Comparison of ENCODE assay signal across 15 cellular contexts in the genomic region with DNA sequence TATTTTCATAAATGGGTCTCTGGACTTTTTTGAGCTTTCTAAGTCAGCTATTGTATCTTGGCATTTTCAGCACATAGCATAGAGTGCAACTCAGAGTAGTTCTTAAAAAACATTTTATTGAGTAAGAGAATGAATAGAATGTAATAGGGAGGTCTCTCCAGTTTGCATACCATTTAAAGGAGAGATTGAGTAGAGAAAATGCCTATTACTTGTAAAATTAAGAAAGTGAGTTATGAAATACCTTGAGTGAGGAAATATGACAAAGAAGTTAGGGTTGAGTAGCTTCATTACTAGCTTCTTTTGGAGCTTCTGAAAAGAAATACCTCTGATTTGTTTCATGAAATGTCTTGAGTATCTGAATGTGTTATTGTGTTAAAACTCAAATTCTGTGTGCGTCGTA.
A peak's percentile ranks its signal among the peaks of the same experiment; 100 is the strongest.
DNase-seq lines count a peak whose midpoint lies in the region; ATAC-seq and TF ChIP-seq lines count a peak whose summit lies in the region.
"Had no signal": no experiment of that assay in that cellular context is flagged by ENCODE, and none has a peak within 500 bp of the region (broad histone marks: within the 10 kb centered on the region; RNA-seq: fewer than 3 reads in every experiment).

No MANE protein-coding gene starts in this region.

- ATAC-seq in HG03108 (IDR thresholded peaks at IDR 0.05; ENCODE audit: unreplicated experiment) (no peak), HG03442 (IDR thresholded peaks at IDR 0.05; ENCODE audit: unreplicated experiment) (no peak)
- ATAC-seq: GM23338 had no signal

- H3K36me3 ChIP-seq in Caco-2 (ENCODE audit: control insufficient read depth, insufficient read depth, low read length) (0 out of 2 replicates have a peak, but pooled peaks cover 1% of the 10 kb centered on the region), adipocyte (ENCODE audit: control insufficient read depth, insufficient read depth, low read length, severe bottlenecking) (no peaks in the 10 kb centered on the region)
- H3K36me3 ChIP-seq: BE2C had no signal

- peaks cover 35% of the 10 kb centered on the region for H3K4me1 ChIP-seq in Caco-2
- peaks cover 6% of the 10 kb centered on the region for H3K4me1 ChIP-seq in adipocyte (ENCODE audit: control insufficient read depth, insufficient read depth, low read length)
- H3K4me1 ChIP-seq: BE2C had no signal

- no TSS peak for BruUV-seq in Caco-2 (replicated peaks; lab: Mats Ljungman, UMichigan)

- no peak overlapping the region for H3K9ac ChIP-seq in adipocyte (ENCODE audit: low read length)

- CTCF ChIA-PET in Caco-2 (lab: Charles Lee) = interaction anchor here (2.3 kb wide), 1 partner anchor 61 kb away, joined by 5 read pairs; no protein-coding TSS in a partner anchor

- TF ChIP-seq CTCF in Caco-2 (IDR thresholded peaks at IDR 0.05; ENCODE audit: insufficient read depth in 1 of 2, low read depth in 1 of 2, low read length in 1 of 2, severe bottlenecking in 1 of 2, unreplicated experiment in 1 of 2) (no peak), progenitor cell of endocrine pancreas (IDR thresholded peaks at IDR 0.05; ENCODE audit: unreplicated experiment) (no peak)

- peak overlapping the region; percentile 47 for H3K27ac ChIP-seq in epithelial cell of prostate
- H3K27ac ChIP-seq: HL-60 had no signal

- POLR2A ChIA-PET in Caco-2 (lab: Charles Lee) = no interaction called here

- H3K27me3 Mint-ChIP-seq in Caco-2 (ENCODE audit: insufficient read depth, unreplicated experiment) (no peaks in the 10 kb centered on the region), progenitor cell of endocrine pancreas (no peaks in the 10 kb centered on the region)
- H3K27me3 Mint-ChIP-seq: CD4-positive, CD25-positive, alpha-beta regulatory T cell had no signal

- intact Hi-C loops in Caco-2 (cut with micrococcal nuclease; ENCODE audit: unreplicated experiment) = loop anchor here (1.0 kb wide), 2 partner anchors 8 to 245 kb away; no protein-coding TSS in a partner anchor

- H3K27ac Mint-ChIP-seq in Caco-2 (ENCODE audit: unreplicated experiment) = peak overlapping the region; percentile 60
- peak overlapping the region; percentile 90 for H3K27ac Mint-ChIP-seq in progenitor cell of endocrine pancreas
- H3K27ac Mint-ChIP-seq: CD4-positive, CD25-positive, alpha-beta regulatory T cell; CD8-positive, alpha-beta memory T cell; GM23338 had no signal

- H3K4me1 Mint-ChIP-seq in Caco-2 (ENCODE audit: low read depth, unreplicated experiment) (peaks cover 18% of the 10 kb centered on the region), progenitor cell of endocrine pancreas (ENCODE audit: low read depth) (peaks cover 30% of the 10 kb centered on the region)
- H3K4me1 Mint-ChIP-seq: CD4-positive, CD25-positive, alpha-beta regulatory T cell; CD8-positive, alpha-beta memory T cell; GM23338 had no signal

- H3K9me3 Mint-ChIP-seq in Caco-2 (ENCODE audit: unreplicated experiment) = peaks cover 97% of the 10 kb centered on the region
- H3K9me3 Mint-ChIP-seq in progenitor cell of endocrine pancreas (ENCODE audit: low read depth) = peaks cover 36% of the 10 kb centered on the region

- peak overlapping the region; percentile 0 for H3K4me3 Mint-ChIP-seq in Caco-2 (ENCODE audit: unreplicated experiment)
- H3K4me3 Mint-ChIP-seq in progenitor cell of endocrine pancreas (ENCODE audit: low read depth) = no peak overlapping the region
- H3K4me3 Mint-ChIP-seq: CD4-positive, CD25-positive, alpha-beta regulatory T cell; CD8-positive, alpha-beta memory T cell; GM23338 had no signal

- DNase-seq in Caco-2 (no peak), adipocyte (ENCODE audit: low read depth) (peak; percentile 50), epithelial cell of prostate (ENCODE audit: low read depth, low spot score) (no peak), progenitor cell of endocrine pancreas (ENCODE audit: low spot score, unreplicated experiment) (no peak)
- no peak for DNase-seq in stimulated activated CD4-positive, alpha-beta T cell treated with anti-CD3 and anti-CD28 coated beads, Interleukin-2, amount 100 ng/mL, for 48 hours
- DNase-seq: BE2C; C1 segment of cervical spinal cord; CD4-positive, CD25-positive, alpha-beta regulatory T cell; CD8-positive, alpha-beta memory T cell; COR-L47; HCEC 1CT had no signal

- H3K27me3 ChIP-seq in Caco-2 (replicated peaks; ENCODE audit: control insufficient read depth, insufficient read depth, low read length) = no peaks in the 10 kb centered on the region
- no peaks in the 10 kb centered on the region for H3K27me3 ChIP-seq in adipocyte (replicated peaks; ENCODE audit: control insufficient read depth, insufficient read depth, low read length)

- H3K36me3 Mint-ChIP-seq in Caco-2 (ENCODE audit: insufficient read depth, unreplicated experiment) (no peaks in the 10 kb centered on the region), progenitor cell of endocrine pancreas (ENCODE audit: insufficient read depth) (peaks cover 26% of the 10 kb centered on the region)
- H3K36me3 Mint-ChIP-seq: CD4-positive, CD25-positive, alpha-beta regulatory T cell had no signal

- H3K9me3 ChIP-seq in Caco-2 (peaks cover 63% of the 10 kb centered on the region), adipocyte (ENCODE audit: control insufficient read depth, low read length) (peaks cover 18% of the 10 kb centered on the region)
- H3K9me3 ChIP-seq: BE2C had no signal

- H3K4me3 ChIP-seq in Caco-2 (ENCODE audit: low read depth, low read length) = no peak overlapping the region
- no peak overlapping the region for H3K4me3 ChIP-seq in adipocyte (ENCODE audit: low read length)
- H3K4me3 ChIP-seq: GM23338 had no signal
